In genomic region chr5:981466-981865, GRCh38 we compare ENCODE assay signal across 1 cellular context.
TF ChIP-seq lines count a peak whose summit lies in the region.

No MANE protein-coding gene starts in this region.

TF ChIP-seq in HepG2, 621 proteins besides CTCF, POLR2A, EP300 and RAD21:
- TF ChIP-seq ZNF615 (CRISPR knock-in tag; IDR thresholded peaks at IDR 0.05; ENCODE audit: borderline replicate concordance) (no peak), LBX2 (CRISPR knock-in tag; IDR thresholded peaks at IDR 0.05; ENCODE audit: borderline replicate concordance) (no peak), HNRNPL (IDR thresholded peaks at IDR 0.05; ENCODE audit: low read depth, low read length) (no peak), ZNF839 (CRISPR knock-in tag; IDR thresholded peaks at IDR 0.05; ENCODE audit: borderline replicate concordance) (no peak), RFXANK (CRISPR knock-in tag; IDR thresholded peaks at IDR 0.05) (no peak), TARDBP (CRISPR knock-in tag; IDR thresholded peaks at IDR 0.05) (no peak), GATAD2A (CRISPR knock-in tag; IDR thresholded peaks at IDR 0.05) (no peak), LCORL (IDR thresholded peaks at IDR 0.05) (no peak), LCORL (CRISPR knock-in tag; IDR thresholded peaks at IDR 0.05) (no peak), ZNF850 (CRISPR knock-in tag; conservative IDR thresholded peaks at IDR 0.05) (no peak), ZNF609 (CRISPR knock-in tag; IDR thresholded peaks at IDR 0.05; ENCODE audit: borderline replicate concordance) (no peak), HNRNPK (IDR thresholded peaks at IDR 0.05; ENCODE audit: low read depth, low read length, poor library complexity, severe bottlenecking) (no peak), SNAPC5 (CRISPR knock-in tag; IDR thresholded peaks at IDR 0.05; ENCODE audit: borderline replicate concordance) (no peak), ZBTB33 (CRISPR knock-in tag; IDR thresholded peaks at IDR 0.05) (no peak)
